ENCODE assay signal across 1 cellular context in genomic region chr6:138450445-138450844, GRCh38.
TF ChIP-seq lines count a peak whose summit lies in the region.

No MANE protein-coding gene starts in this region.

TF ChIP-seq in GM12878, 131 proteins besides CTCF, POLR2A, EP300 and RAD21 (continued from another document and continues in another):
- TF ChIP-seq BCL3 (IDR thresholded peaks at IDR 0.05; ENCODE audit: borderline replicate concordance, insufficient read depth, low read depth, low read length, poor library complexity, severe bottlenecking) (no peak), MXI1 (IDR thresholded peaks at IDR 0.05; ENCODE audit: low read depth, low read length) (no peak), DPF2 (IDR thresholded peaks at IDR 0.05) (0 out of 2 replicates have a peak, but pooled peaks have one; percentile 55), MYC (IDR thresholded peaks at IDR 0.05; ENCODE audit: insufficient read depth, insufficient read length, insufficient replicate concordance, low read length, severe bottlenecking) (no peak), POU2F2 (IDR thresholded peaks at IDR 0.05; ENCODE audit: borderline replicate concordance, low read depth, low read length) (peak; percentile 51; the same call in 1 of the 3 replicates), PML (IDR thresholded peaks at IDR 0.05; ENCODE audit: low read length) (no peak), ZNF622 (IDR thresholded peaks at IDR 0.05) (no peak), ZNF24 (IDR thresholded peaks at IDR 0.05) (no peak), SPI1 (IDR thresholded peaks at IDR 0.05; ENCODE audit: borderline replicate concordance, insufficient read depth, low read depth, low read length) (peak; percentile 22; the same call in 1 of the 2 replicates), SRF (IDR thresholded peaks at IDR 0.05; ENCODE audit: low read depth in 2 of 2, low read length in 2 of 2) (no peak), ZNF217 (IDR thresholded peaks at IDR 0.05) (no peak), POLR2AphosphoS5 (IDR thresholded peaks at IDR 0.05; ENCODE audit: low read length) (no peak), FOXK2 (IDR thresholded peaks at IDR 0.05) (no peak), HDAC6 (IDR thresholded peaks at IDR 0.05; ENCODE audit: unreplicated experiment) (no peak), STAT3 (IDR thresholded peaks at IDR 0.05; ENCODE audit: low read depth, low read length) (no peak), BRCA1 (IDR thresholded peaks at IDR 0.05; ENCODE audit: low read depth, low read length) (no peak), BHLHE40 (IDR thresholded peaks at IDR 0.05; ENCODE audit: borderline replicate concordance in 1 of 2, low read depth in 2 of 2, low read length in 1 of 2) (no peak), CBX5 (IDR thresholded peaks at IDR 0.05; ENCODE audit: low read depth) (no peak)
- TF ChIP-seq, protein P1, sequence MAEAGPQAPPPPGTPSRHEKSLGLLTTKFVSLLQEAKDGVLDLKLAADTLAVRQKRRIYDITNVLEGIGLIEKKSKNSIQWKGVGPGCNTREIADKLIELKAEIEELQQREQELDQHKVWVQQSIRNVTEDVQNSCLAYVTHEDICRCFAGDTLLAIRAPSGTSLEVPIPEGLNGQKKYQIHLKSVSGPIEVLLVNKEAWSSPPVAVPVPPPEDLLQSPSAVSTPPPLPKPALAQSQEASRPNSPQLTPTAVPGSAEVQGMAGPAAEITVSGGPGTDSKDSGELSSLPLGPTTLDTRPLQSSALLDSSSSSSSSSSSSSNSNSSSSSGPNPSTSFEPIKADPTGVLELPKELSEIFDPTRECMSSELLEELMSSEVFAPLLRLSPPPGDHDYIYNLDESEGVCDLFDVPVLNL (IDR thresholded peaks at IDR 0.05; ENCODE audit: low read depth, low read length), result no peak
- TF ChIP-seq, protein P2, sequence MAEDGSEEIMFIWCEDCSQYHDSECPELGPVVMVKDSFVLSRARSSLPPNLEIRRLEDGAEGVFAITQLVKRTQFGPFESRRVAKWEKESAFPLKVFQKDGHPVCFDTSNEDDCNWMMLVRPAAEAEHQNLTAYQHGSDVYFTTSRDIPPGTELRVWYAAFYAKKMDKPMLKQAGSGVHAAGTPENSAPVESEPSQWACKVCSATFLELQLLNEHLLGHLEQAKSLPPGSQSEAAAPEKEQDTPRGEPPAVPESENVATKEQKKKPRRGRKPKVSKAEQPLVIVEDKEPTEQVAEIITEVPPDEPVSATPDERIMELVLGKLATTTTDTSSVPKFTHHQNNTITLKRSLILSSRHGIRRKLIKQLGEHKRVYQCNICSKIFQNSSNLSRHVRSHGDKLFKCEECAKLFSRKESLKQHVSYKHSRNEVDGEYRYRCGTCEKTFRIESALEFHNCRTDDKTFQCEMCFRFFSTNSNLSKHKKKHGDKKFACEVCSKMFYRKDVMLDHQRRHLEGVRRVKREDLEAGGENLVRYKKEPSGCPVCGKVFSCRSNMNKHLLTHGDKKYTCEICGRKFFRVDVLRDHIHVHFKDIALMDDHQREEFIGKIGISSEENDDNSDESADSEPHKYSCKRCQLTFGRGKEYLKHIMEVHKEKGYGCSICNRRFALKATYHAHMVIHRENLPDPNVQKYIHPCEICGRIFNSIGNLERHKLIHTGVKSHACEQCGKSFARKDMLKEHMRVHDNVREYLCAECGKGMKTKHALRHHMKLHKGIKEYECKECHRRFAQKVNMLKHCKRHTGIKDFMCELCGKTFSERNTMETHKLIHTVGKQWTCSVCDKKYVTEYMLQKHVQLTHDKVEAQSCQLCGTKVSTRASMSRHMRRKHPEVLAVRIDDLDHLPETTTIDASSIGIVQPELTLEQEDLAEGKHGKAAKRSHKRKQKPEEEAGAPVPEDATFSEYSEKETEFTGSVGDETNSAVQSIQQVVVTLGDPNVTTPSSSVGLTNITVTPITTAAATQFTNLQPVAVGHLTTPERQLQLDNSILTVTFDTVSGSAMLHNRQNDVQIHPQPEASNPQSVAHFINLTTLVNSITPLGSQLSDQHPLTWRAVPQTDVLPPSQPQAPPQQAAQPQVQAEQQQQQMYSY (CRISPR knock-in tag; IDR thresholded peaks at IDR 0.05), result no peak
- TF ChIP-seq, protein P3, sequence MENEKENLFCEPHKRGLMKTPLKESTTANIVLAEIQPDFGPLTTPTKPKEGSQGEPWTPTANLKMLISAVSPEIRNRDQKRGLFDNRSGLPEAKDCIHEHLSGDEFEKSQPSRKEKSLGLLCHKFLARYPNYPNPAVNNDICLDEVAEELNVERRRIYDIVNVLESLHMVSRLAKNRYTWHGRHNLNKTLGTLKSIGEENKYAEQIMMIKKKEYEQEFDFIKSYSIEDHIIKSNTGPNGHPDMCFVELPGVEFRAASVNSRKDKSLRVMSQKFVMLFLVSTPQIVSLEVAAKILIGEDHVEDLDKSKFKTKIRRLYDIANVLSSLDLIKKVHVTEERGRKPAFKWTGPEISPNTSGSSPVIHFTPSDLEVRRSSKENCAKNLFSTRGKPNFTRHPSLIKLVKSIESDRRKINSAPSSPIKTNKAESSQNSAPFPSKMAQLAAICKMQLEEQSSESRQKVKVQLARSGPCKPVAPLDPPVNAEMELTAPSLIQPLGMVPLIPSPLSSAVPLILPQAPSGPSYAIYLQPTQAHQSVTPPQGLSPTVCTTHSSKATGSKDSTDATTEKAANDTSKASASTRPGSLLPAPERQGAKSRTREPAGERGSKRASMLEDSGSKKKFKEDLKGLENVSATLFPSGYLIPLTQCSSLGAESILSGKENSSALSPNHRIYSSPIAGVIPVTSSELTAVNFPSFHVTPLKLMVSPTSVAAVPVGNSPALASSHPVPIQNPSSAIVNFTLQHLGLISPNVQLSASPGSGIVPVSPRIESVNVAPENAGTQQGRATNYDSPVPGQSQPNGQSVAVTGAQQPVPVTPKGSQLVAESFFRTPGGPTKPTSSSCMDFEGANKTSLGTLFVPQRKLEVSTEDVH (IDR thresholded peaks at IDR 0.05; ENCODE audit: low read depth, partially characterized antibody), result no peak
- TF ChIP-seq, protein P4, sequence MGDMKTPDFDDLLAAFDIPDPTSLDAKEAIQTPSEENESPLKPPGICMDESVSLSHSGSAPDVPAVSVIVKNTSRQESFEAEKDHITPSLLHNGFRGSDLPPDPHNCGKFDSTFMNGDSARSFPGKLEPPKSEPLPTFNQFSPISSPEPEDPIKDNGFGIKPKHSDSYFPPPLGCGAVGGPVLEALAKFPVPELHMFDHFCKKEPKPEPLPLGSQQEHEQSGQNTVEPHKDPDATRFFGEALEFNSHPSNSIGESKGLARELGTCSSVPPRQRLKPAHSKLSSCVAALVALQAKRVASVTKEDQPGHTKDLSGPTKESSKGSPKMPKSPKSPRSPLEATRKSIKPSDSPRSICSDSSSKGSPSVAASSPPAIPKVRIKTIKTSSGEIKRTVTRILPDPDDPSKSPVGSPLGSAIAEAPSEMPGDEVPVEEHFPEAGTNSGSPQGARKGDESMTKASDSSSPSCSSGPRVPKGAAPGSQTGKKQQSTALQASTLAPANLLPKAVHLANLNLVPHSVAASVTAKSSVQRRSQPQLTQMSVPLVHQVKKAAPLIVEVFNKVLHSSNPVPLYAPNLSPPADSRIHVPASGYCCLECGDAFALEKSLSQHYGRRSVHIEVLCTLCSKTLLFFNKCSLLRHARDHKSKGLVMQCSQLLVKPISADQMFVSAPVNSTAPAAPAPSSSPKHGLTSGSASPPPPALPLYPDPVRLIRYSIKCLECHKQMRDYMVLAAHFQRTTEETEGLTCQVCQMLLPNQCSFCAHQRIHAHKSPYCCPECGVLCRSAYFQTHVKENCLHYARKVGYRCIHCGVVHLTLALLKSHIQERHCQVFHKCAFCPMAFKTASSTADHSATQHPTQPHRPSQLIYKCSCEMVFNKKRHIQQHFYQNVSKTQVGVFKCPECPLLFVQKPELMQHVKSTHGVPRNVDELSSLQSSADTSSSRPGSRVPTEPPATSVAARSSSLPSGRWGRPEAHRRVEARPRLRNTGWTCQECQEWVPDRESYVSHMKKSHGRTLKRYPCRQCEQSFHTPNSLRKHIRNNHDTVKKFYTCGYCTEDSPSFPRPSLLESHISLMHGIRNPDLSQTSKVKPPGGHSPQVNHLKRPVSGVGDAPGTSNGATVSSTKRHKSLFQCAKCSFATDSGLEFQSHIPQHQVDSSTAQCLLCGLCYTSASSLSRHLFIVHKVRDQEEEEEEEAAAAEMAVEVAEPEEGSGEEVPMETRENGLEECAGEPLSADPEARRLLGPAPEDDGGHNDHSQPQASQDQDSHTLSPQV (IDR thresholded peaks at IDR 0.05), result no peak
- TF ChIP-seq, protein P5, sequence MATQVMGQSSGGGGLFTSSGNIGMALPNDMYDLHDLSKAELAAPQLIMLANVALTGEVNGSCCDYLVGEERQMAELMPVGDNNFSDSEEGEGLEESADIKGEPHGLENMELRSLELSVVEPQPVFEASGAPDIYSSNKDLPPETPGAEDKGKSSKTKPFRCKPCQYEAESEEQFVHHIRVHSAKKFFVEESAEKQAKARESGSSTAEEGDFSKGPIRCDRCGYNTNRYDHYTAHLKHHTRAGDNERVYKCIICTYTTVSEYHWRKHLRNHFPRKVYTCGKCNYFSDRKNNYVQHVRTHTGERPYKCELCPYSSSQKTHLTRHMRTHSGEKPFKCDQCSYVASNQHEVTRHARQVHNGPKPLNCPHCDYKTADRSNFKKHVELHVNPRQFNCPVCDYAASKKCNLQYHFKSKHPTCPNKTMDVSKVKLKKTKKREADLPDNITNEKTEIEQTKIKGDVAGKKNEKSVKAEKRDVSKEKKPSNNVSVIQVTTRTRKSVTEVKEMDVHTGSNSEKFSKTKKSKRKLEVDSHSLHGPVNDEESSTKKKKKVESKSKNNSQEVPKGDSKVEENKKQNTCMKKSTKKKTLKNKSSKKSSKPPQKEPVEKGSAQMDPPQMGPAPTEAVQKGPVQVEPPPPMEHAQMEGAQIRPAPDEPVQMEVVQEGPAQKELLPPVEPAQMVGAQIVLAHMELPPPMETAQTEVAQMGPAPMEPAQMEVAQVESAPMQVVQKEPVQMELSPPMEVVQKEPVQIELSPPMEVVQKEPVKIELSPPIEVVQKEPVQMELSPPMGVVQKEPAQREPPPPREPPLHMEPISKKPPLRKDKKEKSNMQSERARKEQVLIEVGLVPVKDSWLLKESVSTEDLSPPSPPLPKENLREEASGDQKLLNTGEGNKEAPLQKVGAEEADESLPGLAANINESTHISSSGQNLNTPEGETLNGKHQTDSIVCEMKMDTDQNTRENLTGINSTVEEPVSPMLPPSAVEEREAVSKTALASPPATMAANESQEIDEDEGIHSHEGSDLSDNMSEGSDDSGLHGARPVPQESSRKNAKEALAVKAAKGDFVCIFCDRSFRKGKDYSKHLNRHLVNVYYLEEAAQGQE (IDR thresholded peaks at IDR 0.05; ENCODE audit: low read depth, low read length), result no peak
- TF ChIP-seq, protein P6, sequence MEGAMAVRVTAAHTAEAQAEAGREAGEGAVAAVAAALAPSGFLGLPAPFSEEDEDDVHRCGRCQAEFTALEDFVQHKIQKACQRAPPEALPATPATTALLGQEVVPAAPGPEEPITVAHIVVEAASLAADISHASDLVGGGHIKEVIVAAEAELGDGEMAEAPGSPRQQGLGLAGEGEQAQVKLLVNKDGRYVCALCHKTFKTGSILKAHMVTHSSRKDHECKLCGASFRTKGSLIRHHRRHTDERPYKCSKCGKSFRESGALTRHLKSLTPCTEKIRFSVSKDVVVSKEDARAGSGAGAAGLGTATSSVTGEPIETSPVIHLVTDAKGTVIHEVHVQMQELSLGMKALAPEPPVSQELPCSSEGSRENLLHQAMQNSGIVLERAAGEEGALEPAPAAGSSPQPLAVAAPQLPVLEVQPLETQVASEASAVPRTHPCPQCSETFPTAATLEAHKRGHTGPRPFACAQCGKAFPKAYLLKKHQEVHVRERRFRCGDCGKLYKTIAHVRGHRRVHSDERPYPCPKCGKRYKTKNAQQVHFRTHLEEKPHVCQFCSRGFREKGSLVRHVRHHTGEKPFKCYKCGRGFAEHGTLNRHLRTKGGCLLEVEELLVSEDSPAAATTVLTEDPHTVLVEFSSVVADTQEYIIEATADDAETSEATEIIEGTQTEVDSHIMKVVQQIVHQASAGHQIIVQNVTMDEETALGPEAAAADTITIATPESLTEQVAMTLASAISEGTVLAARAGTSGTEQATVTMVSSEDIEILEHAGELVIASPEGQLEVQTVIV (IDR thresholded peaks at IDR 0.05; ENCODE audit: borderline replicate concordance, partially characterized antibody), result no peak
- TF ChIP-seq, protein P7, sequence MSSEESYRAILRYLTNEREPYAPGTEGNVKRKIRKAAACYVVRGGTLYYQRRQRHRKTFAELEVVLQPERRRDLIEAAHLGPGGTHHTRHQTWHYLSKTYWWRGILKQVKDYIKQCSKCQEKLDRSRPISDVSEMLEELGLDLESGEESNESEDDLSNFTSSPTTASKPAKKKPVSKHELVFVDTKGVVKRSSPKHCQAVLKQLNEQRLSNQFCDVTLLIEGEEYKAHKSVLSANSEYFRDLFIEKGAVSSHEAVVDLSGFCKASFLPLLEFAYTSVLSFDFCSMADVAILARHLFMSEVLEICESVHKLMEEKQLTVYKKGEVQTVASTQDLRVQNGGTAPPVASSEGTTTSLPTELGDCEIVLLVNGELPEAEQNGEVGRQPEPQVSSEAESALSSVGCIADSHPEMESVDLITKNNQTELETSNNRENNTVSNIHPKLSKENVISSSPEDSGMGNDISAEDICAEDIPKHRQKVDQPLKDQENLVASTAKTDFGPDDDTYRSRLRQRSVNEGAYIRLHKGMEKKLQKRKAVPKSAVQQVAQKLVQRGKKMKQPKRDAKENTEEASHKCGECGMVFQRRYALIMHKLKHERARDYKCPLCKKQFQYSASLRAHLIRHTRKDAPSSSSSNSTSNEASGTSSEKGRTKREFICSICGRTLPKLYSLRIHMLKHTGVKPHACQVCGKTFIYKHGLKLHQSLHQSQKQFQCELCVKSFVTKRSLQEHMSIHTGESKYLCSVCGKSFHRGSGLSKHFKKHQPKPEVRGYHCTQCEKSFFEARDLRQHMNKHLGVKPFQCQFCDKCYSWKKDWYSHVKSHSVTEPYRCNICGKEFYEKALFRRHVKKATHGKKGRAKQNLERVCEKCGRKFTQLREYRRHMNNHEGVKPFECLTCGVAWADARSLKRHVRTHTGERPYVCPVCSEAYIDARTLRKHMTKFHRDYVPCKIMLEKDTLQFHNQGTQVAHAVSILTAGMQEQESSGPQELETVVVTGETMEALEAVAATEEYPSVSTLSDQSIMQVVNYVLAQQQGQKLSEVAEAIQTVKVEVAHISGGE (CRISPR knock-in tag; IDR thresholded peaks at IDR 0.05), result no peak
- TF ChIP-seq, protein P8, sequence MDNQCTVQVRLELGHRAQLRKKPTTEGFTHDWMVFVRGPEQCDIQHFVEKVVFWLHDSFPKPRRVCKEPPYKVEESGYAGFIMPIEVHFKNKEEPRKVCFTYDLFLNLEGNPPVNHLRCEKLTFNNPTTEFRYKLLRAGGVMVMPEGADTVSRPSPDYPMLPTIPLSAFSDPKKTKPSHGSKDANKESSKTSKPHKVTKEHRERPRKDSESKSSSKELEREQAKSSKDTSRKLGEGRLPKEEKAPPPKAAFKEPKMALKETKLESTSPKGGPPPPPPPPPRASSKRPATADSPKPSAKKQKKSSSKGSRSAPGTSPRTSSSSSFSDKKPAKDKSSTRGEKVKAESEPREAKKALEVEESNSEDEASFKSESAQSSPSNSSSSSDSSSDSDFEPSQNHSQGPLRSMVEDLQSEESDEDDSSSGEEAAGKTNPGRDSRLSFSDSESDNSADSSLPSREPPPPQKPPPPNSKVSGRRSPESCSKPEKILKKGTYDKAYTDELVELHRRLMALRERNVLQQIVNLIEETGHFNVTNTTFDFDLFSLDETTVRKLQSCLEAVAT (IDR thresholded peaks at IDR 0.05), result no peak
